7 cellular contexts compared by ENCODE assay signal in genomic region chr6:100038546-100038945, GRCh38. TPM values are rescaled to one million over a fixed set of nuclear protein-coding genes. Genes with fewer than 3 reads are reported as not detected.
"Had no signal": no experiment of that assay in that cellular context is flagged by ENCODE, and none has a peak within 500 bp of the region (broad histone marks: within the 10 kb centered on the region; RNA-seq: fewer than 3 reads in every experiment).

No MANE protein-coding gene starts in this region.

RNA-seq across cellular contexts. Expression of gene MCHR2, which starts 44.5 kb away (rescaled TPM):
- total RNA-seq: GM23248, GM23338, H1, H4, H7, H9, HFFc6 had no signal
- polyA plus RNA-seq: GM23248, GM23338, H1 had no signal
